Comparison of ENCODE assay signal across 1 cellular context in the genomic region with DNA sequence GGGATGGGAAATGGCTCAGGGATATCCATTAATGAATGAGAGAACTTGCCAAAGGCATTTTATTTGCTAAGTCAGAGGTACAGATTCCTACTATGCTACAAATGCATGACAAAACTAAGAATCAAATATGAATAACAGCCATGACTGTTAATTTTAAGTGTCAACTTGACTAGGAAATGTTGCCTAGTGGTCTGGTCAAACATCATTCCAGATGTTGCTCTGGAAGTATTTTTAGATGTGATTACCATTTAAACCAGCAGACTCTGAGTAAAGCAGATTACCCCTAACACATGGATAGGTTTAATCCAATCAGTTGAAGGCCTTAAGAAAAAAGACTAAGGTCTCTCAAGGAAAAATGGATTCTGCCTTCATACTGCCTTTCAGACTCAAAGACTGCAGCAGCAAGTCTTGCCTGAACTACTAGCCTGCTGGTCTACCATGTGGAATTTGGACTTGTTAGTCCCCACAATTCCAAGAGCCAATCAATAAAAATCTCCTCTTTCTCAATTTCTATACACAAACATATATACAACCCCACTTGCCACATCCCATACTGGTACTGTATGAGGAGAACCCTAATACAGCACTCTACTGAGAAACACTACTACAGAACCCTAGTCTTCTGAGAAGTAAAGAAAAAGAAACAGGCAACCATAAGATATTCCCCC.
TF ChIP-seq lines count a peak whose summit lies in the region.

No MANE protein-coding gene starts in this region.

TF ChIP-seq in liver, 16 proteins besides CTCF, POLR2A, EP300 and RAD21 (continued from another document):
- peak; percentile 18 for TF ChIP-seq SP1 (IDR thresholded peaks at IDR 0.05)
- TF ChIP-seq, protein P1, sequence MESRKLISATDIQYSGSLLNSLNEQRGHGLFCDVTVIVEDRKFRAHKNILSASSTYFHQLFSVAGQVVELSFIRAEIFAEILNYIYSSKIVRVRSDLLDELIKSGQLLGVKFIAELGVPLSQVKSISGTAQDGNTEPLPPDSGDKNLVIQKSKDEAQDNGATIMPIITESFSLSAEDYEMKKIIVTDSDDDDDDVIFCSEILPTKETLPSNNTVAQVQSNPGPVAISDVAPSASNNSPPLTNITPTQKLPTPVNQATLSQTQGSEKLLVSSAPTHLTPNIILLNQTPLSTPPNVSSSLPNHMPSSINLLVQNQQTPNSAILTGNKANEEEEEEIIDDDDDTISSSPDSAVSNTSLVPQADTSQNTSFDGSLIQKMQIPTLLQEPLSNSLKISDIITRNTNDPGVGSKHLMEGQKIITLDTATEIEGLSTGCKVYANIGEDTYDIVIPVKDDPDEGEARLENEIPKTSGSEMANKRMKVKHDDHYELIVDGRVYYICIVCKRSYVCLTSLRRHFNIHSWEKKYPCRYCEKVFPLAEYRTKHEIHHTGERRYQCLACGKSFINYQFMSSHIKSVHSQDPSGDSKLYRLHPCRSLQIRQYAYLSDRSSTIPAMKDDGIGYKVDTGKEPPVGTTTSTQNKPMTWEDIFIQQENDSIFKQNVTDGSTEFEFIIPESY (IDR thresholded peaks at IDR 0.05) = no peak
TF ChIP-seq in liver: peak in this region for 3.
